In the genomic region with DNA sequence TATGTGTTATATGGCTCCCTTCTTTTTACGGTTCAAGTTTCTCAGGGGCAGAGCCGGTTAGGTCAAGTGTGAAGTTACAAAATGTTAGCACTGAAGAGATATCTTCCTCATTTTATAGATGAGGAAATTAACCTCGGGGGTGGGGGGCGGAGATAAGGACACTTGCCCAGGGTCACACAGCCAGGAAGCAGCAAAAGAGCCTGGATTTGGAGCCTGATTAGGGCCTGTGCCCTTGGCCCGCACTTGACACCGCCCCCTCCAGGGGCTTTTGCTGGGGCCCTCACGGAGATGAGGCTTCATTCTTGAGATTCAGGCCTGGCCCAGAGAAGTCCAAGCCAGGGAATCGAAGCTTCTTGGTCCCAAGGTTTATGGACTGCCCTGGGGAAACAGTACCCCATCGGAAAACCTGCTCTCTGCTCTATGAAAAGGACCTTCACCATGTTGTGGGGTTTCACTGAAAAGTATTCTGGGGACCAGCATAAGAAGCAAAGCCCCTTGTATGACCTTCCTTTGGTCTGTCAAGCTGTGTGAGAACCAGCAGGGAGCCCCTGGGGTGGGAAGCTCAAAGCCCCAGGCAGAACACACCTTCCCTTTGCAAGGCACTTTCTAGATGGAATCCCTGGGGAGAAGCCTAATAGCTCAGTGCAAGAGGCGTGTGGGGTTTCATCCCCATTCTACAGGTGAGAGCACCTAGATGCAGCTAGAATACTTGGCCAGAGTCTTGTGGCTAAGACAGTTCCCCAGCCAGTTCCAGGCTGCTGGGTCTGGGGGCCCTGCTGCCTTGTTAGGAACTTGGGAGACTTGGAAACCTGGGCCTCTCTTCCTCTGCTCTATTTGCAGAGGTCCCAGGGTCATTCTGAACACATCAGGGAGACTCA, we compare ENCODE assay signal across 11 cellular contexts. TPM values are rescaled to one million over a fixed set of nuclear protein-coding genes. Genes with fewer than 3 reads are reported as not detected.
DNase-seq lines count a peak whose midpoint lies in the region; ATAC-seq and TF ChIP-seq lines count a peak whose summit lies in the region.
"Had no signal": no experiment of that assay in that cellular context is flagged by ENCODE, and none has a peak within 500 bp of the region (broad histone marks: within the 10 kb centered on the region; RNA-seq: fewer than 3 reads in every experiment).

No MANE protein-coding gene starts in this region.

- no peak overlapping the region for H3K27ac ChIP-seq in IMR-90 (ENCODE audit: insufficient read depth, low read length)
- peak overlapping the region; percentile 81 for H3K27ac ChIP-seq in SK-N-MC
- peak overlapping the region; percentile 80 for H3K27ac ChIP-seq in left ventricle myocardium inferior (replicated peaks)
- peak overlapping the region; percentile 100 for H3K27ac ChIP-seq in temporal lobe (ENCODE audit: low read depth, low read length)

- peak overlapping the region; percentile 55 for H3K4ac ChIP-seq in IMR-90 (ENCODE audit: low read depth, low read length)

- H3K36me3 ChIP-seq in IMR-90 (ENCODE audit: control insufficient read depth, insufficient read depth, low read length) (no peaks in the 10 kb centered on the region), SK-N-MC (ENCODE audit: insufficient read depth, low read length) (no peaks in the 10 kb centered on the region), left ventricle myocardium inferior (no peaks in the 10 kb centered on the region)

- H4K8ac ChIP-seq in IMR-90 (ENCODE audit: low read depth in 2 of 2, low read length in 2 of 2), result no peak overlapping the region; a peak in 2 of 4 replicates

- CTCF ChIA-PET in IMR-90 (lab: Yijun Ruan, JAX), result interaction anchor here (0.7 kb wide), 1 partner anchor 12 kb away, joined by 3 read pairs; no protein-coding TSS in a partner anchor

- 88% methylated on average over 2 of the region's 10 CpGs; no CpG with 5 or more reads in 1 of the 2 experiments for WGBS in IMR-90 (ENCODE audit: extremely low coverage in 2 of 2, insufficient read length in 1 of 2), 2 experiments

- H2BK20ac ChIP-seq in IMR-90 (ENCODE audit: low read depth, low read length), result 0 out of 2 replicates have a peak overlapping the region, but pooled peaks have one; percentile 43

- no peak for TF ChIP-seq POLR2A in IMR-90 (IDR thresholded peaks at IDR 0.05; ENCODE audit: low read depth, low read length)

- peak overlapping the region; percentile 60 for H2AK9ac ChIP-seq in IMR-90 (replicated peaks; ENCODE audit: low read depth, low read length, poor library complexity)

- no peak for TF ChIP-seq CTCF in IMR-90 (conservative IDR thresholded peaks at IDR 0.05; ENCODE audit: low read depth, low read length)
- no peak for TF ChIP-seq CTCF in left ventricle myocardium inferior (IDR thresholded peaks at IDR 0.05; ENCODE audit: borderline replicate concordance)

- H2AK5ac ChIP-seq in IMR-90 (ENCODE audit: low read depth, low read length), result no peak overlapping the region

- H3K27me3 ChIP-seq in IMR-90 (ENCODE audit: control insufficient read depth, insufficient read depth, low read length), result no peaks in the 10 kb centered on the region
- H3K27me3 ChIP-seq in left ventricle myocardium inferior (ENCODE audit: low read depth), result no peaks in the 10 kb centered on the region

- H3K4me3 ChIP-seq in IMR-90 (ENCODE audit: insufficient read depth, low read depth, low read length) (no peak overlapping the region), SK-N-MC (peak overlapping the region; percentile 33; the same call in 1 of the 2 replicates), left ventricle myocardium inferior (peak overlapping the region; percentile 44)

- H2BK5ac ChIP-seq in IMR-90 (ENCODE audit: low read depth, low read length, poor library complexity, severe bottlenecking), result no peak overlapping the region

- H3K4me2 ChIP-seq in IMR-90 (ENCODE audit: low read depth, low read length), result no peak overlapping the region

- intact Hi-C loops in IMR-90 (cut with micrococcal nuclease), result no loop called here
- intact Hi-C loops in left ventricle myocardium inferior (cut with micrococcal nuclease), result no loop called here

- H2BK120ac ChIP-seq in IMR-90 (ENCODE audit: low read depth, low read length), result no peak overlapping the region

- H2BK15ac ChIP-seq in IMR-90 (ENCODE audit: low read depth, low read length), result no peak overlapping the region

- H3K79me1 ChIP-seq in IMR-90 (ENCODE audit: low read depth in 1 of 2, low read length in 2 of 2), result peaks cover 0 to 9% of the 10 kb centered on the region in 2 experiments; a peak in 1 of 4 replicates

- H3K9me3 ChIP-seq in IMR-90 (ENCODE audit: control insufficient read depth, insufficient read depth, low read length) (no peaks in the 10 kb centered on the region), SK-N-MC (ENCODE audit: low read depth, low read length) (no peaks in the 10 kb centered on the region), left ventricle myocardium inferior (replicated peaks) (no peaks in the 10 kb centered on the region)

- DNase-seq in IMR-90 (no peak), SK-N-MC (ENCODE audit: low read depth, low spot score) (no peak), left ventricle myocardium inferior (peak; percentile 19), DMS153 treated with DMSO at 0.1 percent for 48 hours (lab: John Stamatoyannopoulos, UW; ENCODE audit: unreplicated experiment) (no peak)
- DNase-seq: activated T-cell treated with anti-CD3 and anti-CD28 coated beads, Interleukin-2, amount 50 U/mL, for 24 hours; mammary epithelial cell; stimulated activated CD4-positive, alpha-beta T cell treated with anti-CD3 and anti-CD28 coated beads, Interleukin-2, amount 100 ng/mL, for 48 hours had no signal

- TF ChIP-seq RAD21 in IMR-90 (IDR thresholded peaks at IDR 0.05; ENCODE audit: low read length), result no peak

- peak overlapping the region; percentile 17; the same call in 1 of the 2 replicates for H3K9ac ChIP-seq in IMR-90 (ENCODE audit: low read depth, low read length)
- H3K9ac ChIP-seq in SK-N-MC (ENCODE audit: insufficient read length), result no peak overlapping the region

- peak overlapping the region; percentile 13 for H4K91ac ChIP-seq in IMR-90 (ENCODE audit: insufficient read depth, low read depth, low read length)

- H2AFZ ChIP-seq in IMR-90 (replicated peaks; ENCODE audit: low read length, poor library complexity), result no peak overlapping the region

- ATAC-seq in IMR-90 (ENCODE audit: low read depth) (no peak), GM18870 (IDR thresholded peaks at IDR 0.05; ENCODE audit: unreplicated experiment) (no peak), GM18519 (IDR thresholded peaks at IDR 0.05; ENCODE audit: low FRiP score, unreplicated experiment) (no peak)
- ATAC-seq: stimulated activated memory B cell treated with anti-CD40 and anti-IgM and Interleukin-4, amounts not matched to agents 10 μg/mL and 1 μg/mL and 100 μg/mL, for 72 hours had no signal

- H3K9me1 ChIP-seq in IMR-90 (ENCODE audit: insufficient read depth, low read length), result peaks cover 16% of the 10 kb centered on the region; the same call in 1 of the 2 replicates

- no peak overlapping the region for H4K5ac ChIP-seq in IMR-90 (ENCODE audit: low read depth, low read length)

- no peaks in the 10 kb centered on the region; the same call in 1 of the 2 replicates for H4K20me1 ChIP-seq in IMR-90 (ENCODE audit: insufficient read depth, low read length)

- dilution Hi-C loops in IMR-90 (cut with HindIII; ENCODE audit: low sequenced_read_pairs, unreplicated experiment), result no loop called here

- H3K56ac ChIP-seq in IMR-90 (ENCODE audit: extremely low read depth, insufficient read depth, low read length), result no peak overlapping the region

- H3K23ac ChIP-seq in IMR-90 (ENCODE audit: low read depth, low read length), result 0 out of 2 replicates have a peak overlapping the region, but pooled peaks have one; percentile 43

- 0 out of 2 replicates have a peak overlapping the region, but pooled peaks have one; percentile 51 for H3K14ac ChIP-seq in IMR-90 (replicated peaks; ENCODE audit: low read depth, low read length)

- in situ Hi-C loops in IMR-90 (cut with MboI; ENCODE audit: low sequenced_read_pairs), result no loop called here

- POLR2A ChIA-PET in IMR-90 (lab: Charles Lee; ENCODE audit: unreplicated experiment), result interaction anchor here (0.5 kb wide), 1 partner anchor 1185 kb away, joined by 4 read pairs; no protein-coding TSS in a partner anchor

- no peak overlapping the region for H3K18ac ChIP-seq in IMR-90 (ENCODE audit: low read depth, low read length)

- BruUV-seq in IMR-90 (replicated peaks; lab: Mats Ljungman, UMichigan), result no TSS peak

- H3K4me1 ChIP-seq in IMR-90 (ENCODE audit: control insufficient read depth, insufficient read depth, low read length) (peaks cover 17% of the 10 kb centered on the region), left ventricle myocardium inferior (peaks cover 91% of the 10 kb centered on the region)

TF ChIP-seq in IMR-90, 13 proteins besides CTCF, POLR2A, EP300 and RAD21:
- TF ChIP-seq MXI1 (IDR thresholded peaks at IDR 0.05; ENCODE audit: borderline replicate concordance, low read depth, low read length) (no peak), CHD1 (IDR thresholded peaks at IDR 0.05; ENCODE audit: low read depth, low read length) (no peak), FOS (IDR thresholded peaks at IDR 0.05; ENCODE audit: low read depth, low read length) (no peak), MAFK (IDR thresholded peaks at IDR 0.05; ENCODE audit: low read depth, low read length) (no peak), RCOR1 (IDR thresholded peaks at IDR 0.05; ENCODE audit: insufficient replicate concordance, low read length) (no peak), SMC3 (IDR thresholded peaks at IDR 0.05; ENCODE audit: low read depth, low read length) (no peak), NFE2L2 (IDR thresholded peaks at IDR 0.05; ENCODE audit: low read depth, low read length) (no peak), CEBPB (IDR thresholded peaks at IDR 0.05; ENCODE audit: low read depth, low read length) (no peak), BHLHE40 (IDR thresholded peaks at IDR 0.05; ENCODE audit: low read depth, low read length) (no peak)
- TF ChIP-seq, protein P1, sequence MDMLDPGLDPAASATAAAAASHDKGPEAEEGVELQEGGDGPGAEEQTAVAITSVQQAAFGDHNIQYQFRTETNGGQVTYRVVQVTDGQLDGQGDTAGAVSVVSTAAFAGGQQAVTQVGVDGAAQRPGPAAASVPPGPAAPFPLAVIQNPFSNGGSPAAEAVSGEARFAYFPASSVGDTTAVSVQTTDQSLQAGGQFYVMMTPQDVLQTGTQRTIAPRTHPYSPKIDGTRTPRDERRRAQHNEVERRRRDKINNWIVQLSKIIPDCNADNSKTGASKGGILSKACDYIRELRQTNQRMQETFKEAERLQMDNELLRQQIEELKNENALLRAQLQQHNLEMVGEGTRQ (IDR thresholded peaks at IDR 0.05; ENCODE audit: low read depth, low read length), result no peak

RNA-seq across cellular contexts. Expression of a gene that starts 21.9 kb away (rescaled TPM):
- total RNA-seq in IMR-90 (2012; rRNA removed), result 1.4 and 1.6 TPM in 2 replicates
- 4.2 and 4.4 TPM in 2 replicates for polyA plus RNA-seq in IMR-90 (2012; rRNA removed)
- 3.2 and 6.3 TPM in 2 replicates for polyA plus RNA-seq in IMR-90 (2012; cell fraction: cytosol; rRNA removed)
- polyA plus RNA-seq in IMR-90 (2012; cell fraction: nucleus; rRNA removed; ENCODE audit: low replicate concordance), result 6.9 and 11.9 TPM in 2 replicates
- total RNA-seq in left ventricle myocardium inferior, result 15.6 TPM
- total RNA-seq in temporal lobe, result 4.2 TPM
